Comparison of ENCODE assay signal across 8 cellular contexts in genomic region chr10:50224330-50224952, GRCh38. TPM values are rescaled to one million over a fixed set of nuclear protein-coding genes. Genes with fewer than 3 reads are reported as not detected.
DNase-seq lines count a peak whose midpoint lies in the region; ATAC-seq and TF ChIP-seq lines count a peak whose summit lies in the region.

No MANE protein-coding gene starts in this region.

- TF ChIP-seq EP300 in neural cell (conservative IDR thresholded peaks at IDR 0.05; ENCODE audit: poor library complexity, severe bottlenecking): no peak

- H3K27me3 ChIP-seq in neural cell (ENCODE audit: insufficient read depth, low read depth, low read length) (no peaks in the 10 kb centered on the region), tibial artery (no peaks in the 10 kb centered on the region)

- no peak overlapping the region for H3K4me2 ChIP-seq in neural cell (ENCODE audit: low read length)

- H3K27ac ChIP-seq in neural cell (ENCODE audit: low read length): no peak overlapping the region
- no peak overlapping the region for H3K27ac ChIP-seq in tibial artery

- peak; percentile 95 for ATAC-seq in HG02642 (IDR thresholded peaks at IDR 0.05; ENCODE audit: poor library complexity, unreplicated experiment)

- H3F3A ChIP-seq in neural cell (ENCODE audit: insufficient read depth, low read length, poor library complexity, severe bottlenecking): no peaks in the 10 kb centered on the region

- no peaks in the 10 kb centered on the region for H3K79me2 ChIP-seq in neural cell (replicated peaks; ENCODE audit: insufficient read depth, low read length)

- H3K36me3 ChIP-seq in neural cell (ENCODE audit: insufficient read depth, low read length): no peaks in the 10 kb centered on the region
- H3K36me3 ChIP-seq in tibial artery: no peaks in the 10 kb centered on the region

- in situ Hi-C loops in GM13976 (cut with MboI; ENCODE audit: low sequenced_read_pairs, unreplicated experiment): no loop called here

- H3K9ac ChIP-seq in neural cell (ENCODE audit: low read length): no peak overlapping the region

- TF ChIP-seq CTCF in AG10803 (conservative IDR thresholded peaks at IDR 0.05; ENCODE audit: low read length): peak; percentile 71
- peak; percentile 79 for TF ChIP-seq CTCF in GM13976 (IDR thresholded peaks at IDR 0.05; ENCODE audit: borderline replicate concordance, control extremely low read depth, extremely low read depth, insufficient read depth, missing control alignments)
- TF ChIP-seq CTCF in epithelial cell of proximal tubule (conservative IDR thresholded peaks at IDR 0.05; ENCODE audit: low read depth, low read length): peak; percentile 71
- TF ChIP-seq CTCF in neural cell (IDR thresholded peaks at IDR 0.05; ENCODE audit: poor library complexity, severe bottlenecking): peak; percentile 70
- no peak for TF ChIP-seq CTCF in tibial artery (IDR thresholded peaks at IDR 0.05)

- H3K9me3 ChIP-seq in neural cell (ENCODE audit: low read length): no peaks in the 10 kb centered on the region
- H3K9me3 ChIP-seq in tibial artery: no peaks in the 10 kb centered on the region

- H3K4me3 ChIP-seq in AG10803 (ENCODE audit: low read length) (no peak overlapping the region), epithelial cell of proximal tubule (ENCODE audit: low read depth, low read length) (no peak overlapping the region), neural cell (ENCODE audit: low read length) (no peak overlapping the region), tibial artery (no peak overlapping the region)

- no peak overlapping the region for H2AFZ ChIP-seq in neural cell (ENCODE audit: low read depth, low read length)

- H3K4me1 ChIP-seq in tibial artery: no peaks in the 10 kb centered on the region

- H3K9me2 ChIP-seq in neural cell (ENCODE audit: insufficient read depth, low read length): no peaks in the 10 kb centered on the region

- no peaks in the 10 kb centered on the region for H4K20me1 ChIP-seq in neural cell (ENCODE audit: insufficient read depth)

- peak; percentile 80 for TF ChIP-seq RAD21 in neural cell (conservative IDR thresholded peaks at IDR 0.05)

- DNase-seq in AG10803 (ENCODE audit: low read depth): peak; percentile 61
- peak; percentile 35 for DNase-seq in GM13976 (ENCODE audit: low spot score)
- peak; percentile 60 for DNase-seq in NCI-H1092 treated with DMSO at 0.1 percent for 48 hours (lab: John Stamatoyannopoulos, UW)
- peak in 3 of 5 donors; percentile 1 to 38 (median 5) for DNase-seq in T-helper 1 cell
- peak; percentile 7 for DNase-seq in epithelial cell of proximal tubule (ENCODE audit: low read depth)
- DNase-seq in tibial artery: no peak

- intact Hi-C loops in tibial artery (cut with DNase I; ENCODE audit: low total_unique reads): no loop called here

TF ChIP-seq in neural cell, 6 proteins besides CTCF, POLR2A, EP300 and RAD21:
- TF ChIP-seq REST (IDR thresholded peaks at IDR 0.05; ENCODE audit: borderline replicate concordance) (no peak), SMC3 (conservative IDR thresholded peaks at IDR 0.05; ENCODE audit: poor library complexity) (peak; percentile 74), TAF1 (IDR thresholded peaks at IDR 0.05; ENCODE audit: low read depth) (no peak), MXI1 (conservative IDR thresholded peaks at IDR 0.05; ENCODE audit: poor library complexity, severe bottlenecking) (peak; percentile 25)

RNA-seq across cellular contexts. Expression of gene ASAH2, which starts 26.9 kb away (rescaled TPM):
- total RNA-seq in epithelial cell of proximal tubule: 0.14 and 0.46 TPM in 2 replicates
- 4.3 and 20.8 TPM in 2 replicates for polyA plus RNA-seq in neural cell
- 4.1 and 5.8 TPM in 2 replicates for polyA minus RNA-seq in neural cell

Comparison
In these comparisons a context has a peak if more than half of its experiments do, and no peak if none do; other contexts are left out.
1. DNase-seq: peak in AG10803 (single experiment), GM13976 (single experiment), NCI-H1092 treated with DMSO at 0.1 percent for 48 hours (single experiment), T-helper 1 cell (3 of 5) and epithelial cell of proximal tubule (single experiment); none in tibial artery (0 of 2).
2. CTCF ChIP-seq: peak in AG10803 (single experiment), GM13976 (single experiment), epithelial cell of proximal tubule (single experiment) and neural cell (single experiment); none in tibial artery (0 of 2).